ENCODE assay signal across 1 cellular context in genomic region chr5:142746532-142746931, GRCh38.
TF ChIP-seq lines count a peak whose summit lies in the region.

No MANE protein-coding gene starts in this region.

TF ChIP-seq in IMR-90, 13 proteins besides CTCF, POLR2A, EP300 and RAD21:
- TF ChIP-seq RCOR1 (IDR thresholded peaks at IDR 0.05; ENCODE audit: insufficient replicate concordance, low read length) (no peak), ELK1 (IDR thresholded peaks at IDR 0.05; ENCODE audit: borderline replicate concordance, low read depth, low read length) (no peak)
